8 cellular contexts compared by ENCODE assay signal in genomic region chr3:89107461-89108035, GRCh38. TPM values are rescaled to one million over a fixed set of nuclear protein-coding genes. Genes with fewer than 3 reads are reported as not detected.
DNase-seq lines count a peak whose midpoint lies in the region; ATAC-seq and TF ChIP-seq lines count a peak whose summit lies in the region.

Gene EPHA3 (plus strand): TSS chr3:89107621. CDS start chr3:89107749, 128 bp downstream.

- no peak within 1 kb of the TSS for H3K27ac Mint-ChIP-seq in WTC11

- no peaks in the 10 kb centered on the region for H3K36me3 ChIP-seq in KMS-11 (ENCODE audit: insufficient read depth)

- H3K4me3 Mint-ChIP-seq in WTC11 = peak within 1 kb of the TSS; percentile 69

- DNase-seq in G401 (ENCODE audit: low spot score) (peak; percentile 23), GOT3 (lab: John Stamatoyannopoulos, UW) (peak; percentile 23), WTC11 (ENCODE audit: low spot score) (peak; percentile 83), coronary artery (ENCODE audit: low spot score) (peak; percentile 86), kidney tubule cell (ENCODE audit: low spot score) (peak; percentile 65)
- peak; percentile 63 for DNase-seq in stimulated activated CD4-positive, alpha-beta T cell treated with anti-CD3 and anti-CD28 coated beads, Interleukin-15, amount 100 ng/mL, for 24 hours
- no peak for DNase-seq in effector CD8-positive, alpha-beta T cell (lab: John Stamatoyannopoulos, UW)

- peaks cover 22% of the 10 kb centered on the region for H3K4me1 Mint-ChIP-seq in WTC11

- H3K4me2 ChIP-seq in KMS-11 = peak within 1 kb of the TSS; percentile 64

- H3K4me1 ChIP-seq in KMS-11 (ENCODE audit: low read depth, poor library complexity, severe bottlenecking) = peaks cover 15% of the 10 kb centered on the region

- ATAC-seq in WTC11 = peak; percentile 97

- TF ChIP-seq CTCF in KMS-11 (conservative IDR thresholded peaks at IDR 0.05; ENCODE audit: low read depth, low read length) = no peak
- no peak for TF ChIP-seq CTCF in WTC11 (IDR thresholded peaks at IDR 0.05)
- no peak for TF ChIP-seq CTCF in coronary artery (IDR thresholded peaks at IDR 0.05)

- no peak within 1 kb of the TSS for H3K27ac ChIP-seq in KMS-11
- H3K27ac ChIP-seq in coronary artery = peak within 1 kb of the TSS; percentile 14 to 57

- in situ Hi-C loops in G401 (cut with HindIII; ENCODE audit: low sequenced_read_pairs) = no loop called here

- no peak within 1 kb of the TSS; the same call in 1 of the 2 replicates for H3K9ac ChIP-seq in KMS-11

- H3K9me3 Mint-ChIP-seq in WTC11 = no peaks in the 10 kb centered on the region

- no peaks in the 10 kb centered on the region for H4K20me1 ChIP-seq in KMS-11 (ENCODE audit: insufficient read depth)

- no peaks in the 10 kb centered on the region for H3K79me2 ChIP-seq in KMS-11 (ENCODE audit: insufficient read depth, low read depth)

- POLR2A ChIA-PET in WTC11 (lab: Charles Lee) = interaction anchor here (0.6 to 0.9 kb wide), 2 partner anchors 43 to 61 kb away, joined by 3 read pairs; no protein-coding TSS in a partner anchor

- no peaks in the 10 kb centered on the region; the same call in 1 of the 2 replicates for H3K27me3 Mint-ChIP-seq in WTC11 (ENCODE audit: low read depth)

- peak within 1 kb of the TSS; percentile 80 for H3K4me3 ChIP-seq in KMS-11 (IDR thresholded peaks at IDR 0.05; ENCODE audit: insufficient read depth, low read depth, low read length)
- peak within 1 kb of the TSS; percentile 77 for H3K4me3 ChIP-seq in coronary artery

- no peaks in the 10 kb centered on the region for H3K36me3 Mint-ChIP-seq in WTC11

- H3K27me3 ChIP-seq in KMS-11 (ENCODE audit: insufficient read depth, low read depth) = no peaks in the 10 kb centered on the region

- peak within 1 kb of the TSS; percentile 82 for H2AFZ ChIP-seq in KMS-11 (ENCODE audit: low read depth)

- CTCF ChIA-PET in WTC11 (lab: Charles Lee) = interaction anchor here (0.5 to 1.4 kb wide), 4 partner anchors 232 to 984 kb away, joined by 3 read pairs; no protein-coding TSS in a partner anchor

TF ChIP-seq in WTC11, 78 proteins besides CTCF, POLR2A, EP300 and RAD21 (continues in another document):
- TF ChIP-seq ATF6 (CRISPR knock-in tag; IDR thresholded peaks at IDR 0.05) (no peak), ARID4B (CRISPR knock-in tag; IDR thresholded peaks at IDR 0.05; ENCODE audit: borderline replicate concordance) (no peak; the same call in 1 of the 2 replicates), TP53 (CRISPR knock-in tag; IDR thresholded peaks at IDR 0.05) (peak; percentile 55), CREB1 (CRISPR knock-in tag; IDR thresholded peaks at IDR 0.05) (peak; percentile 41; the same call in 1 of the 2 replicates), AR (CRISPR knock-in tag; IDR thresholded peaks at IDR 0.05) (no peak), KAT7 (CRISPR knock-in tag; IDR thresholded peaks at IDR 0.05; ENCODE audit: borderline replicate concordance) (peak; percentile 76; the same call in 1 of the 2 replicates), CREM (CRISPR knock-in tag; IDR thresholded peaks at IDR 0.05) (0 out of 2 replicates have a peak, but pooled peaks have one; percentile 44), ZBTB43 (CRISPR knock-in tag; IDR thresholded peaks at IDR 0.05) (0 out of 2 replicates have a peak, but pooled peaks have one; percentile 56), NFE2L1 (CRISPR knock-in tag; IDR thresholded peaks at IDR 0.05) (peak; percentile 80), ESRRA (CRISPR knock-in tag; IDR thresholded peaks at IDR 0.05; ENCODE audit: borderline replicate concordance) (peak; percentile 36; the same call in 1 of the 2 replicates), E2F5 (CRISPR knock-in tag; IDR thresholded peaks at IDR 0.05) (0 out of 2 replicates have a peak, but pooled peaks have one; percentile 42)

RNA-seq across cellular contexts. Expression of gene EPHA3, which starts in this region (rescaled TPM):
- total RNA-seq in G401 (2014; rRNA removed; shearing (Covaris generic)) = 0.37 and 1.2 TPM in 2 replicates
- 0.32 to 0.74 TPM (median 0.41 TPM) in 3 replicates for total RNA-seq in WTC11 (2021)

Comparison
In these comparisons a context has a peak if more than half of its experiments do, and no peak if none do; other contexts are left out.
1. Peak in DNase-seq and ATAC-seq in WTC11; RNA of the gene not detected or under 1 TPM.